Comparison of ENCODE assay signal across 8 cellular contexts in genomic region chr12:42144424-42145196, GRCh38. TPM values are rescaled to one million over a fixed set of nuclear protein-coding genes. Genes with fewer than 3 reads are reported as not detected.
DNase-seq lines count a peak whose midpoint lies in the region; ATAC-seq and TF ChIP-seq lines count a peak whose summit lies in the region.

GXYLT1 (minus strand) TSS chr12:42144874; CDS start chr12:42144646, 228 bp downstream.

- ATAC-seq in GM21526 (IDR thresholded peaks at IDR 0.05; ENCODE audit: low FRiP score, unreplicated experiment) = peak; percentile 90

- peak within 1 kb of the TSS; percentile 80 to 82 for H3K9ac ChIP-seq in mucosa of rectum (ENCODE audit: low read depth in 1 of 2, low read length in 2 of 2)

- H3K36me3 ChIP-seq in mucosa of rectum (ENCODE audit: control insufficient read depth in 2 of 2, insufficient read depth in 2 of 2, low read length in 2 of 2) = no peaks in the 10 kb centered on the region

- no peaks in the 10 kb centered on the region for H3K9me3 ChIP-seq in mucosa of rectum (ENCODE audit: control insufficient read depth in 2 of 2, low read length in 2 of 2)

- peaks cover 13 to 15% of the 10 kb centered on the region in 2 donors for H3K4me1 ChIP-seq in mucosa of rectum (ENCODE audit: control insufficient read depth in 2 of 2, insufficient read depth in 2 of 2, low read length in 2 of 2)

- no peaks in the 10 kb centered on the region for H3K27me3 ChIP-seq in mucosa of rectum (ENCODE audit: control insufficient read depth in 2 of 2, insufficient read depth in 2 of 2, low read length in 2 of 2)

- peak; percentile 95 for DNase-seq in DMS 273 (lab: John Stamatoyannopoulos, UW; ENCODE audit: unreplicated experiment)
- DNase-seq in HuH-7.5 (ENCODE audit: low spot score) = peak; percentile 88
- DNase-seq in OCI-M1 (lab: John Stamatoyannopoulos, UW) = peak; percentile 93
- DNase-seq in activated T-cell treated with anti-CD3 and anti-CD28 coated beads for 48 hours (ENCODE audit: low read depth) = peak; percentile 84
- no peak for DNase-seq in epithelial cell of proximal tubule (ENCODE audit: low read depth)
- peak; percentile 33 to 67 for DNase-seq in stimulated activated CD8-positive, alpha-beta memory T cell treated with anti-CD3 and anti-CD28 coated beads, Interleukin-4, amount 100 ng/mL, for 4 hours (ENCODE audit: low read depth in 2 of 2, low spot score in 1 of 2)

- TF ChIP-seq CTCF in epithelial cell of proximal tubule (conservative IDR thresholded peaks at IDR 0.05; ENCODE audit: low read depth, low read length) = no peak

- H3K27ac ChIP-seq in mucosa of rectum (ENCODE audit: low read depth in 2 of 2, low read length in 2 of 2) = peak within 1 kb of the TSS; percentile 87 to 91

- H3K4me3 ChIP-seq in epithelial cell of proximal tubule (ENCODE audit: low read depth, low read length) (peak within 1 kb of the TSS; percentile 73), mucosa of rectum (ENCODE audit: low read length in 2 of 2) (peak within 1 kb of the TSS; percentile 87 to 89)

RNA-seq across cellular contexts. Expression of gene GXYLT1, which starts in this region (rescaled TPM):
- total RNA-seq in epithelial cell of proximal tubule = 9.6 and 13.5 TPM in 2 replicates
